ENCODE assay signal across 10 cellular contexts in the genomic region with DNA sequence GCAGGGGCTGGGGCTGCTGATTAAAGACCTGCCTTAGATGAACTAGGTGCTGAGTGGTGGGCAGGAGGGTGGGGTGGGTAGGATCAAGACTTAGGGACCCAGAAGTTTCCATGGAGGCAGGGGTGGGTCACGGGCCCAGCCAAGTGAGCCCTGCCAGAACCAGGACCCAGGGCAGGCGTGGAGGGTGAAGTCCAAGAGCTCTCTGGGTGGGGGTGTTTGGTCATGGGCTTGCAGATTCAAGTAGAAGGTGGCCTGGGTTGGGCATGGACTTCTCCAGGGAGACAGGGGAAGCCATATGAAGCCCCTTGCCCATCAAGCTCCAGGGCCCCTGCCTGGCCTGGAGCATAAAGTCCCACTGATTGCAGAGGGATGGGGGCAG.
DNase-seq lines count a peak whose midpoint lies in the region; ATAC-seq and TF ChIP-seq lines count a peak whose summit lies in the region.
"Had no signal": no experiment of that assay in that cellular context is flagged by ENCODE, and none has a peak within 500 bp of the region (broad histone marks: within the 10 kb centered on the region; RNA-seq: fewer than 3 reads in every experiment).

No MANE protein-coding gene starts in this region.

- TF ChIP-seq POLR2A in erythroblast (IDR thresholded peaks at IDR 0.05; ENCODE audit: low read length) = no peak

- no peak overlapping the region for H3K27ac Mint-ChIP-seq in activated naive CD8-positive, alpha-beta T cell treated with anti-CD3 and anti-CD28 coated beads for 36 hours

- no peak overlapping the region for H3K4me3 Mint-ChIP-seq in activated naive CD8-positive, alpha-beta T cell treated with anti-CD3 and anti-CD28 coated beads for 36 hours
- H3K4me3 Mint-ChIP-seq: CD4-positive, CD25-positive, alpha-beta regulatory T cell had no signal

- H3K9me3 ChIP-seq in HUES48 (ENCODE audit: control insufficient read depth, insufficient read depth, low read length) = no peaks in the 10 kb centered on the region
- H3K9me3 ChIP-seq in muscle layer of colon (ENCODE audit: low read length) = no peaks in the 10 kb centered on the region
- no peaks in the 10 kb centered on the region for H3K9me3 ChIP-seq in stomach smooth muscle (ENCODE audit: control insufficient read depth in 2 of 2, low read length in 2 of 2)

- H3K9ac ChIP-seq in HUES48 (ENCODE audit: low read depth, low read length) = no peak overlapping the region
- peak overlapping the region; percentile 44 for H3K9ac ChIP-seq in muscle layer of colon (ENCODE audit: low read length)
- H3K9ac ChIP-seq in stomach smooth muscle (ENCODE audit: low read length in 2 of 2) = peak overlapping the region; percentile 13 to 33

- H3K27me3 ChIP-seq in HUES48 (ENCODE audit: control insufficient read depth, insufficient read depth, low read length) (no peaks in the 10 kb centered on the region), muscle layer of colon (ENCODE audit: control insufficient read depth in 1 of 2, insufficient read depth in 2 of 2, low read length in 2 of 2) (no peaks in the 10 kb centered on the region), stomach smooth muscle (ENCODE audit: control insufficient read depth in 1 of 2, insufficient read depth in 2 of 2, low read length in 2 of 2) (no peaks in the 10 kb centered on the region)

- DNase-seq in erythroblast (lab: John Stamatoyannopoulos, UW) (peak; percentile 34 to 50), T1000 (lab: John Stamatoyannopoulos, UW) (no peak)
- no peak for DNase-seq in activated naive CD8-positive, alpha-beta T cell treated with anti-CD3 and anti-CD28 coated beads for 36 hours
- DNase-seq: activated T-cell treated with anti-CD3 and anti-CD28 coated beads, Interleukin-2, amount 50 U/mL, for 1 hour; CD4-positive, CD25-positive, alpha-beta regulatory T cell had no signal

- H3K4me1 Mint-ChIP-seq in activated naive CD8-positive, alpha-beta T cell treated with anti-CD3 and anti-CD28 coated beads for 36 hours = peaks cover 14% of the 10 kb centered on the region

- H3K9me3 Mint-ChIP-seq in activated naive CD8-positive, alpha-beta T cell treated with anti-CD3 and anti-CD28 coated beads for 36 hours = no peaks in the 10 kb centered on the region
- H3K9me3 Mint-ChIP-seq: CD4-positive, CD25-positive, alpha-beta regulatory T cell had no signal

- H3K27me3 Mint-ChIP-seq in activated naive CD8-positive, alpha-beta T cell treated with anti-CD3 and anti-CD28 coated beads for 36 hours = no peaks in the 10 kb centered on the region
- H3K27me3 Mint-ChIP-seq: CD4-positive, CD25-positive, alpha-beta regulatory T cell had no signal

- H3K4me1 ChIP-seq in HUES48 (ENCODE audit: control insufficient read depth, insufficient read depth, low read length) = no peaks in the 10 kb centered on the region
- H3K4me1 ChIP-seq in muscle layer of colon (ENCODE audit: insufficient read depth, low read length) = peaks cover 46% of the 10 kb centered on the region
- peaks cover 49% of the 10 kb centered on the region for H3K4me1 ChIP-seq in stomach smooth muscle (ENCODE audit: control insufficient read depth, insufficient read depth, low read length)

- ATAC-seq in HG03280 (IDR thresholded peaks at IDR 0.05; ENCODE audit: unreplicated experiment) = no peak
- ATAC-seq in HG03039 (IDR thresholded peaks at IDR 0.05; ENCODE audit: unreplicated experiment) = no peak

- H3K36me3 ChIP-seq in HUES48 (ENCODE audit: control insufficient read depth, insufficient read depth, low read length) = no peaks in the 10 kb centered on the region
- H3K36me3 ChIP-seq in muscle layer of colon (ENCODE audit: insufficient read depth, low read length) = no peaks in the 10 kb centered on the region
- peaks cover 3 to 17% of the 10 kb centered on the region in 2 donors for H3K36me3 ChIP-seq in stomach smooth muscle (ENCODE audit: control insufficient read depth in 2 of 2, insufficient read depth in 2 of 2, low read length in 2 of 2)

- no peak overlapping the region for H3K4me3 ChIP-seq in HUES48 (ENCODE audit: low read depth, low read length)
- H3K4me3 ChIP-seq in muscle layer of colon (ENCODE audit: low read depth in 1 of 2, low read length in 2 of 2) = peak overlapping the region in 1 of 2 donors; percentile 25
- H3K4me3 ChIP-seq in stomach smooth muscle (ENCODE audit: low read length in 2 of 2) = peak overlapping the region; percentile 9 to 54

- H3K27ac ChIP-seq in HUES48 (ENCODE audit: low read depth, low read length) = peak overlapping the region; percentile 56
- peak overlapping the region; percentile 52 for H3K27ac ChIP-seq in muscle layer of colon (ENCODE audit: low read depth, low read length)
- H3K27ac ChIP-seq in stomach smooth muscle (ENCODE audit: low read length) = peak overlapping the region; percentile 80

- H3K36me3 Mint-ChIP-seq in activated naive CD8-positive, alpha-beta T cell treated with anti-CD3 and anti-CD28 coated beads for 36 hours = no peaks in the 10 kb centered on the region
- H3K36me3 Mint-ChIP-seq: CD4-positive, CD25-positive, alpha-beta regulatory T cell had no signal

Comparison
In these comparisons a context has a peak if more than half of its experiments do, and no peak if none do; other contexts are left out.
1. DNase-seq: peak in erythroblast (2 of 2); none in activated naive CD8-positive, alpha-beta T cell treated with anti-CD3 and anti-CD28 coated beads for 36 hours (single experiment) and T1000 (single experiment).
2. Peak in every context shown above with its lines, with median percentiles within 50 percentile points of each other: H3K27ac ChIP-seq.